10 cellular contexts compared by ENCODE assay signal in genomic region chr9:89022071-89022721, GRCh38. TPM values are rescaled to one million over a fixed set of nuclear protein-coding genes. Genes with fewer than 3 reads are reported as not detected.
DNase-seq lines count a peak whose midpoint lies in the region; ATAC-seq and TF ChIP-seq lines count a peak whose summit lies in the region.
"Had no signal": no experiment of that assay in that cellular context is flagged by ENCODE, and none has a peak within 500 bp of the region (broad histone marks: within the 10 kb centered on the region; RNA-seq: fewer than 3 reads in every experiment).

No MANE protein-coding gene starts in this region.

- TF ChIP-seq CTCF in cardiac muscle cell (IDR thresholded peaks at IDR 0.05; ENCODE audit: low read depth, low read length) (no peak), uterus (IDR thresholded peaks at IDR 0.05) (no peak)

- peaks cover 38% of the 10 kb centered on the region for H3K4me1 ChIP-seq in cardiac muscle cell (ENCODE audit: low read depth)
- H3K4me1 ChIP-seq in uterus = peaks cover 6 to 15% of the 10 kb centered on the region in 2 donors

- DNase-seq in astrocyte of the hippocampus (ENCODE audit: low read depth, low spot score) (peak; percentile 64), cardiac muscle cell (ENCODE audit: low read depth in 1 of 2, low spot score in 1 of 2) (peak; percentile 42 to 86), non-pigmented ciliary epithelial cell (ENCODE audit: low read depth) (peak; percentile 80), uterus (peak in 1 of 2 donors; percentile 67), NCI-H2107 treated with DMSO at 0.1 percent for 48 hours (lab: John Stamatoyannopoulos, UW; ENCODE audit: unreplicated experiment) (no peak)
- no peak for DNase-seq in NK-92 treated with Interleukin-12 subunit alpha and Interleukin-12 subunit beta, amount 100 ng/mL, for 24 hours (lab: John Stamatoyannopoulos, UW)
- DNase-seq: activated T-cell treated with anti-CD3 and anti-CD28 coated beads, Interleukin-2, amount 50 U/mL, for 1 hour; DMS79; NCI-H2029 treated with DMSO at 0.1 percent for 48 hours had no signal

- H3K27ac ChIP-seq in cardiac muscle cell = peak overlapping the region; percentile 95
- peak overlapping the region; percentile 92 to 97 for H3K27ac ChIP-seq in uterus

- H3K27me3 ChIP-seq in cardiac muscle cell = no peaks in the 10 kb centered on the region
- no peaks in the 10 kb centered on the region for H3K27me3 ChIP-seq in uterus

- ATAC-seq in GM21447 (IDR thresholded peaks at IDR 0.05; ENCODE audit: unreplicated experiment) = no peak

- no peaks in the 10 kb centered on the region for H3K36me3 ChIP-seq in cardiac muscle cell
- no peaks in the 10 kb centered on the region for H3K36me3 ChIP-seq in uterus

- H3K4me3 ChIP-seq in cardiac muscle cell (no peak overlapping the region), uterus (no peak overlapping the region)

- intact Hi-C loops in uterus (cut with DNase I; ENCODE audit: low total_unique reads) = no loop called here

- H3K9me3 ChIP-seq in cardiac muscle cell (ENCODE audit: low read depth) (no peaks in the 10 kb centered on the region), uterus (no peaks in the 10 kb centered on the region)

- TF ChIP-seq POLR2A in uterus (IDR thresholded peaks at IDR 0.05) = no peak

RNA-seq across cellular contexts. Expression of gene S1PR3, which starts 30.9 kb away (rescaled TPM):
- 11.3 and 15.5 TPM in 2 replicates for total RNA-seq in cardiac muscle cell
- polyA plus RNA-seq in cardiac muscle cell = 7.4 and 10.9 TPM in 2 replicates
- total RNA-seq in uterus = 10 to 100 TPM in 3 of 4 donors, 1 to 10 TPM in 1; 6.4 to 57.3 (median 26.3) TPM

Comparison
In these comparisons a context has a peak if more than half of its experiments do, and no peak if none do; other contexts are left out.
1. DNase-seq: peak in astrocyte of the hippocampus (single experiment), cardiac muscle cell (2 of 2) and non-pigmented ciliary epithelial cell (single experiment); none in NCI-H2107 treated with DMSO at 0.1 percent for 48 hours (single experiment) and NK-92 treated with Interleukin-12 subunit alpha and Interleukin-12 subunit beta, amount 100 ng/mL, for 24 hours (single experiment).